In genomic region chr3:106399773-106400172, GRCh38 we compare ENCODE assay signal across 18 cellular contexts.
A peak's percentile ranks its signal among the peaks of the same experiment; 100 is the strongest.
DNase-seq lines count a peak whose midpoint lies in the region; ATAC-seq and TF ChIP-seq lines count a peak whose summit lies in the region.
"Had no signal": no experiment of that assay in that cellular context is flagged by ENCODE, and none has a peak within 500 bp of the region (broad histone marks: within the 10 kb centered on the region; RNA-seq: fewer than 3 reads in every experiment).

No MANE protein-coding gene starts in this region.

- H3K27me3 Mint-ChIP-seq in H9 (ENCODE audit: low read depth) (no peaks in the 10 kb centered on the region), neural progenitor cell (ENCODE audit: insufficient read depth, low read depth) (no peaks in the 10 kb centered on the region)
- H3K27me3 Mint-ChIP-seq: CD4-positive, alpha-beta T cell had no signal

- H3K27ac Mint-ChIP-seq in H9, result peak overlapping the region in 2 of 3 experiments; percentile 59 to 71; a peak in 2 of 7 replicates
- peak overlapping the region; percentile 80 for H3K27ac Mint-ChIP-seq in neural progenitor cell
- H3K27ac Mint-ChIP-seq: CD4-positive, alpha-beta T cell had no signal

- H3K4me3 ChIP-seq in WERI-Rb-1 (ENCODE audit: low read depth, low read length), result no peak overlapping the region
- no peak overlapping the region for H3K4me3 ChIP-seq in hepatocyte
- H3K4me3 ChIP-seq in neural progenitor cell, result no peak overlapping the region
- no peak overlapping the region for H3K4me3 ChIP-seq in MG63

- H3K9ac ChIP-seq in H9 (ENCODE audit: extremely low read depth, insufficient read length, low read length) (no peak overlapping the region), neural progenitor cell (no peak overlapping the region)

- peaks cover 49% of the 10 kb centered on the region for H3F3A ChIP-seq in neural progenitor cell (ENCODE audit: low read depth)

- H3K4me1 Mint-ChIP-seq in H9 (peaks cover 38 to 45% of the 10 kb centered on the region in 2 experiments), neural progenitor cell (peaks cover 18% of the 10 kb centered on the region)

- H3K4me1 ChIP-seq in H9 (ENCODE audit: insufficient read depth, low read length), result no peaks in the 10 kb centered on the region; the same call in 1 of the 2 replicates
- H3K4me1 ChIP-seq in hepatocyte (ENCODE audit: insufficient read depth), result peaks cover 6% of the 10 kb centered on the region
- peaks cover 82% of the 10 kb centered on the region for H3K4me1 ChIP-seq in neural progenitor cell
- H3K4me1 ChIP-seq: Caco-2 had no signal

- no peak overlapping the region for H2BK20ac ChIP-seq in H9 (ENCODE audit: low read depth, low read length, poor library complexity, severe bottlenecking)

- H3K9me3 Mint-ChIP-seq in H9 (no peaks in the 10 kb centered on the region), neural progenitor cell (no peaks in the 10 kb centered on the region)
- H3K9me3 Mint-ChIP-seq: CD4-positive, alpha-beta T cell had no signal

- WGBS in H9 (ENCODE audit: extremely low coverage, insufficient read length, low lambda C conversion rate), result no CpG with 5 or more reads among the region's 4 CpGs
- WGBS in hepatocyte (ENCODE audit: low lambda C conversion rate, missing lambda C conversion rate), result 66% methylated on average over 4 of the region's 4 CpGs

- H3K36me3 ChIP-seq in WERI-Rb-1 (no peaks in the 10 kb centered on the region), hepatocyte (replicated peaks; ENCODE audit: insufficient read depth, low read depth) (no peaks in the 10 kb centered on the region), neural progenitor cell (no peaks in the 10 kb centered on the region), MG63 (no peaks in the 10 kb centered on the region)

- H3K27me3 ChIP-seq in H9 (ENCODE audit: insufficient read depth, low read length), result no peaks in the 10 kb centered on the region
- no peaks in the 10 kb centered on the region for H3K27me3 ChIP-seq in WERI-Rb-1 (ENCODE audit: insufficient read depth, low read depth, severe bottlenecking)
- no peaks in the 10 kb centered on the region for H3K27me3 ChIP-seq in hepatocyte
- no peaks in the 10 kb centered on the region for H3K27me3 ChIP-seq in neural progenitor cell
- H3K27me3 ChIP-seq in MG63, result no peaks in the 10 kb centered on the region

- H3K18ac ChIP-seq in H9 (ENCODE audit: insufficient read length, low read depth, low read length), result no peak overlapping the region

- DNase-seq in H9, result no peak
- DNase-seq in WERI-Rb-1, result peak; percentile 11
- no peak for DNase-seq in hepatocyte (ENCODE audit: low spot score)
- DNase-seq in neural progenitor cell (ENCODE audit: low spot score), result peak; percentile 83
- DNase-seq in left ventricle myocardium superior, result no peak
- no peak for DNase-seq in cerebellum (ENCODE audit: low spot score)
- no peak for DNase-seq in MG63
- DNase-seq: Caco-2; CD4-positive, alpha-beta T cell; DMS153; GF-D8; KBM-7; NCI-H1105 treated with DMSO at 0.1 percent for 48 hours; NCI-H1694; NCI-H2081 treated with DMSO at 0.1 percent for 48 hours; NCI-H510A treated with DMSO at 0.1 percent for 48 hours; PC-3 had no signal

- no peak overlapping the region for H3K23ac ChIP-seq in H9 (ENCODE audit: insufficient read length, low read depth, low read length)

- no peaks in the 10 kb centered on the region for H3K79me1 ChIP-seq in H9 (ENCODE audit: insufficient read depth, low read depth, low read length, poor library complexity, severe bottlenecking)

- no peak overlapping the region for H2BK12ac ChIP-seq in H9 (ENCODE audit: insufficient read length, low read depth, low read length)

- H4K8ac ChIP-seq in H9 (replicated peaks; ENCODE audit: insufficient read length, low read depth, low read length), result no peak overlapping the region

- H3K4me3 Mint-ChIP-seq in H9 (no peak overlapping the region), neural progenitor cell (no peak overlapping the region)
- H3K4me3 Mint-ChIP-seq: CD4-positive, alpha-beta T cell had no signal

- H3K4me2 ChIP-seq in H9 (ENCODE audit: insufficient read depth, insufficient read length, low read length), result no peak overlapping the region
- peak overlapping the region; percentile 1 for H3K4me2 ChIP-seq in hepatocyte
- H3K4me2 ChIP-seq in neural progenitor cell, result peak overlapping the region; percentile 62

- no peak overlapping the region for H4K5ac ChIP-seq in H9 (ENCODE audit: insufficient read length, low read depth, low read length)

- intact Hi-C loops in left ventricle myocardium superior (cut with micrococcal nuclease), result no loop called here

- no peak for ATAC-seq in GM21515 (IDR thresholded peaks at IDR 0.05; ENCODE audit: unreplicated experiment)
- ATAC-seq in left ventricle myocardium superior, result no peak
- ATAC-seq: PC-3 had no signal

- H3K4ac ChIP-seq in H9 (ENCODE audit: low read depth, low read length), result no peak overlapping the region

- H3K79me2 ChIP-seq in H9 (ENCODE audit: insufficient read depth, low read length) (no peaks in the 10 kb centered on the region), hepatocyte (no peaks in the 10 kb centered on the region), neural progenitor cell (ENCODE audit: low read depth) (no peaks in the 10 kb centered on the region)

- no peaks in the 10 kb centered on the region for H3K9me2 ChIP-seq in hepatocyte (replicated peaks; ENCODE audit: insufficient read depth)

- H4K20me1 ChIP-seq in H9 (ENCODE audit: control insufficient read depth, insufficient read depth, insufficient read length), result no peaks in the 10 kb centered on the region
- H4K20me1 ChIP-seq in hepatocyte (ENCODE audit: insufficient read depth, poor library complexity, severe bottlenecking), result no peaks in the 10 kb centered on the region
- no peaks in the 10 kb centered on the region for H4K20me1 ChIP-seq in neural progenitor cell (ENCODE audit: low read depth)

- H2BK15ac ChIP-seq in H9 (ENCODE audit: low read depth, low read length), result no peak overlapping the region

- no peak for TF ChIP-seq CTCF in H9 (conservative IDR thresholded peaks at IDR 0.05)
- no peak for TF ChIP-seq CTCF in WERI-Rb-1 (IDR thresholded peaks at IDR 0.05; ENCODE audit: low read depth, low read length)
- TF ChIP-seq CTCF in hepatocyte (IDR thresholded peaks at IDR 0.05; ENCODE audit: poor library complexity), result no peak
- TF ChIP-seq CTCF in neural progenitor cell (IDR thresholded peaks at IDR 0.05), result no peak

- H3K27ac ChIP-seq in H9 (ENCODE audit: insufficient read length, low read depth, low read length) (no peak overlapping the region), WERI-Rb-1 (no peak overlapping the region), hepatocyte (no peak overlapping the region), neural progenitor cell (peak overlapping the region; percentile 92)

- no peak overlapping the region for H3K56ac ChIP-seq in H9 (ENCODE audit: insufficient read length, low read depth, low read length)

- no peaks in the 10 kb centered on the region; a peak in 2 of 7 replicates for H3K36me3 Mint-ChIP-seq in H9 (ENCODE audit: insufficient read depth in 1 of 3, low read depth in 3 of 3)
- no peaks in the 10 kb centered on the region for H3K36me3 Mint-ChIP-seq in neural progenitor cell

- H2AK5ac ChIP-seq in H9 (ENCODE audit: insufficient read length, low read length), result no peak overlapping the region

- H3K23me2 ChIP-seq in H9 (ENCODE audit: insufficient read length, low read depth, low read length, poor library complexity, severe bottlenecking), result no peaks in the 10 kb centered on the region

- no peak overlapping the region for H2BK120ac ChIP-seq in H9 (ENCODE audit: low read depth, low read length, poor library complexity, severe bottlenecking)

- no peak overlapping the region for H4K91ac ChIP-seq in H9 (ENCODE audit: insufficient read length, low read depth, low read length)

- H3T11ph ChIP-seq in H9 (ENCODE audit: low read length), result no peak overlapping the region

- H2BK5ac ChIP-seq in H9 (ENCODE audit: insufficient read length, low read length), result no peak overlapping the region

- no peak overlapping the region for H3K14ac ChIP-seq in H9 (ENCODE audit: insufficient read depth, low read length)

- H3K9me3 ChIP-seq in H9 (ENCODE audit: control insufficient read depth, low read depth, low read length), result no peaks in the 10 kb centered on the region
- no peaks in the 10 kb centered on the region for H3K9me3 ChIP-seq in WERI-Rb-1 (ENCODE audit: severe bottlenecking)
- H3K9me3 ChIP-seq in hepatocyte (ENCODE audit: low read depth), result no peaks in the 10 kb centered on the region
- H3K9me3 ChIP-seq in neural progenitor cell (ENCODE audit: low read depth), result no peaks in the 10 kb centered on the region
- H3K9me3 ChIP-seq in MG63, result no peaks in the 10 kb centered on the region
- H3K9me3 ChIP-seq: Caco-2 had no signal

- H2AFZ ChIP-seq in H9 (ENCODE audit: low read length) (no peak overlapping the region), hepatocyte (no peak overlapping the region), neural progenitor cell (replicated peaks) (no peak overlapping the region)

Comparison
In these comparisons a context has a peak if more than half of its experiments do, and no peak if none do; other contexts are left out.
1. DNase-seq: peak in WERI-Rb-1 (single experiment) and neural progenitor cell (single experiment); none in H9 (single experiment), hepatocyte (single experiment), left ventricle myocardium superior (single experiment), cerebellum (single experiment) and MG63 (single experiment).